In the genomic region with DNA sequence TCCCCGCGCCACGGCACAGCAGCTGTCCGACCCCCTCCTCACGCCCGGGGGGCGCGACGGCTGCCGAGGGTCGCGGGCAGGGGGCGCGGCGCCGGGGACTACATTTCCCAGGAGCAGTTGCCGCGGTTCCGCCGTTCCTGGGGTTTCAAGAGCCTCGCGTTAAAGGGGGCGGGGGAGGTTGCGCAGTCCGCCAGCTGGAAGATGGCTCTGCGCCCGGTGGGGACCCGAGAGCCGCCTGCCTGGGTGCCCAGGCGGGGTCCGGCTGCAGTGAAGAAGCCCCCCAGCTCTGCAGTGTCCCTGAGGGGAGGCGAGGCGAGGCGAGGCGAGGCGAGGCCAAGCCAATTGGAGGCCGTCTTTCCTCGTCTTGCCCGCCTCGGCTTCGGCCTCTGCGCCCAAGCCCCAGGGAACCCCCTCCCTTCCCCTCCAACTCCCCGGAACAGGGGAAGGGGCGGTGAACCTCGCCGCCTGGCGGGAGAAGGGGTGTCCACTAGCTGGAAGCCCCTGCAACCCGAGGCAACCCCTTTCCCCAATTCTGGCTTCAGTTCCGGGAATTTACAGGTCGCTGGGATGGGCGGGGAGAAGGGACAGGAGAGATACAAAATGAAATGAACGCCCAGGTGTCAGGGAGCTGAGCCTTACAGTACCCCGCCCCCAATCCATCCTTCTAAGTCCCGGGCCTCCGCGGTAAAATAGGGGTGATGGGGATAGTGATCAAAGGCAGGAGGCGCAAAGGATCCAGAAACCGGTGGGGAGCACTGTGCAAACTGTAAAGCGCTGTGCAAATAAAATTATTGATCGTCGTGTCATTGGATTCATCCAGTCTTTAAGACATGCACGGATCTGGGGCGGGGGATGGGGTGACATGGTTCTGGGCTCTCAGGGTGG, we compare ENCODE assay signal across 9 cellular contexts. TPM values are rescaled to one million over a fixed set of nuclear protein-coding genes. Genes with fewer than 3 reads are reported as not detected.
DNase-seq lines count a peak whose midpoint lies in the region; ATAC-seq and TF ChIP-seq lines count a peak whose summit lies in the region.
"Had no signal": no experiment of that assay in that cellular context is flagged by ENCODE, and none has a peak within 500 bp of the region (broad histone marks: within the 10 kb centered on the region; RNA-seq: fewer than 3 reads in every experiment).

No MANE protein-coding gene starts in this region.

- H3K4me1 ChIP-seq in BLaER1 (peaks cover 26% of the 10 kb centered on the region), GM23338 (ENCODE audit: insufficient read depth) (peaks cover 20% of the 10 kb centered on the region), left lung (peaks cover 11 to 53% of the 10 kb centered on the region in 2 donors), stomach (peaks cover 27 to 58% (median 55%) of the 10 kb centered on the region in 4 donors)

- peaks cover 26% of the 10 kb centered on the region for H3K4me1 Mint-ChIP-seq in GM23338

- no peak overlapping the region for H3K27ac Mint-ChIP-seq in GM23338

- peaks cover 20% of the 10 kb centered on the region for H3F3A ChIP-seq in GM23338 (replicated peaks; ENCODE audit: low read depth)

- TF ChIP-seq POLR2A in stomach (IDR thresholded peaks at IDR 0.05) = no peak

- TF ChIP-seq CTCF in GM23338 (conservative IDR thresholded peaks at IDR 0.05; ENCODE audit: low read depth in 2 of 2) (peak; percentile 1 to 28; a peak in 1 of 4 replicates), RWPE1 (conservative IDR thresholded peaks at IDR 0.05; ENCODE audit: low read depth) (no peak), coronary artery (IDR thresholded peaks at IDR 0.05) (no peak), left lung (IDR thresholded peaks at IDR 0.05) (no peak), stomach (IDR thresholded peaks at IDR 0.05) (no peak)

- CTCF ChIA-PET in RWPE1 (lab: Yijun Ruan, JAX) = interaction anchor here (0.6 kb wide), 1 partner anchor 28 kb away, joined by 6 read pairs; no protein-coding TSS in a partner anchor

- H3K27me3 Mint-ChIP-seq in GM23338 (ENCODE audit: insufficient read depth, low read depth, poor library complexity) = peaks cover 52% of the 10 kb centered on the region

- no peaks in the 10 kb centered on the region for H3K9me2 ChIP-seq in GM23338 (ENCODE audit: insufficient read depth)

- no peak overlapping the region for H3K27ac ChIP-seq in BLaER1
- no peak overlapping the region for H3K27ac ChIP-seq in GM23338 (ENCODE audit: low read depth)
- H3K27ac ChIP-seq in RWPE1 = peak overlapping the region; percentile 62
- H3K27ac ChIP-seq in coronary artery = peak overlapping the region in 1 of 2 donors; percentile 60
- H3K27ac ChIP-seq in left lung = peak overlapping the region; percentile 44 to 57
- H3K27ac ChIP-seq in stomach = peak overlapping the region; percentile 48 to 83 (median 72)

- DNase-seq in GM23338 (ENCODE audit: low spot score) (peak; percentile 90), RWPE1 (ENCODE audit: low spot score) (no peak), coronary artery (ENCODE audit: low spot score) (no peak), left lung (peak; percentile 64 to 86), stomach (peak; percentile 60)
- DNase-seq in effector CD4-positive, alpha-beta T cell = no peak

- H2AFZ ChIP-seq in GM23338 = peak overlapping the region; percentile 96

- intact Hi-C loops in left lung (cut with DNase I) (no loop called here), stomach (cut with DNase I; ENCODE audit: low total_unique reads) (no loop called here)

- H3K9me3 ChIP-seq in BLaER1 (peaks cover 8% of the 10 kb centered on the region; the same call in 1 of the 2 replicates), left lung (no peaks in the 10 kb centered on the region), stomach (no peaks in the 10 kb centered on the region)

- H3K4me3 ChIP-seq in BLaER1 = peak overlapping the region; percentile 74
- H3K4me3 ChIP-seq in GM23338 = peak overlapping the region; percentile 86
- peak overlapping the region; percentile 91 for H3K4me3 ChIP-seq in coronary artery
- peak overlapping the region; percentile 62 for H3K4me3 ChIP-seq in left lung
- H3K4me3 ChIP-seq in stomach = peak overlapping the region; percentile 44 to 65 (median 61)

- H3K4me2 ChIP-seq in BLaER1 = peak overlapping the region; percentile 96
- peak overlapping the region; percentile 100 for H3K4me2 ChIP-seq in GM23338

- H3K9ac ChIP-seq in BLaER1 = peak overlapping the region; percentile 50

- H3K79me2 ChIP-seq in GM23338 (replicated peaks; ENCODE audit: insufficient read depth) = 0 out of 2 replicates have a peak, but pooled peaks cover 6% of the 10 kb centered on the region

- H3K36me3 Mint-ChIP-seq in GM23338 (ENCODE audit: low read depth) = no peaks in the 10 kb centered on the region

- TF ChIP-seq EP300 in stomach (IDR thresholded peaks at IDR 0.05) = no peak

- H3K27me3 ChIP-seq in BLaER1 = peaks cover 64% of the 10 kb centered on the region
- H3K27me3 ChIP-seq in GM23338 (ENCODE audit: insufficient read depth) = peaks cover 70% of the 10 kb centered on the region
- peaks cover 0 to 58% of the 10 kb centered on the region in 2 donors for H3K27me3 ChIP-seq in left lung
- peaks cover 0 to 7% (median 0%) of the 10 kb centered on the region in 3 donors for H3K27me3 ChIP-seq in stomach

- no peaks in the 10 kb centered on the region for H3K36me3 ChIP-seq in BLaER1
- H3K36me3 ChIP-seq in GM23338 (ENCODE audit: insufficient read depth) = no peaks in the 10 kb centered on the region
- no peaks in the 10 kb centered on the region for H3K36me3 ChIP-seq in left lung
- H3K36me3 ChIP-seq in stomach = no peaks in the 10 kb centered on the region

- POLR2A ChIA-PET in RWPE1 (lab: Yijun Ruan, JAX; ENCODE audit: low non-redundant PET) = no interaction called here

- H4K20me1 ChIP-seq in BLaER1 (peaks cover 34% of the 10 kb centered on the region), GM23338 (replicated peaks; ENCODE audit: insufficient read depth) (no peaks in the 10 kb centered on the region)

- ATAC-seq in GM23338 = peak; percentile 70
- ATAC-seq in left lung = peak; percentile 48
- no peak for ATAC-seq in GM18868 (IDR thresholded peaks at IDR 0.05; ENCODE audit: unreplicated experiment)

- 1 to 5% (median 1%) methylated on average over 20 to 63 of the region's 63 CpGs for WGBS in stomach, 5 donors

- peak overlapping the region; percentile 86 for H3K4me3 Mint-ChIP-seq in GM23338

- no peaks in the 10 kb centered on the region; the same call in 2 of the 3 replicates for H3K9me3 Mint-ChIP-seq in GM23338

TF ChIP-seq in GM23338, 12 proteins besides CTCF, POLR2A, EP300 and RAD21 (continues in another document):
- no peak for TF ChIP-seq ZNF331 (CRISPR knock-in tag; IDR thresholded peaks at IDR 0.05; ENCODE audit: low read depth)
- TF ChIP-seq, protein P1, sequence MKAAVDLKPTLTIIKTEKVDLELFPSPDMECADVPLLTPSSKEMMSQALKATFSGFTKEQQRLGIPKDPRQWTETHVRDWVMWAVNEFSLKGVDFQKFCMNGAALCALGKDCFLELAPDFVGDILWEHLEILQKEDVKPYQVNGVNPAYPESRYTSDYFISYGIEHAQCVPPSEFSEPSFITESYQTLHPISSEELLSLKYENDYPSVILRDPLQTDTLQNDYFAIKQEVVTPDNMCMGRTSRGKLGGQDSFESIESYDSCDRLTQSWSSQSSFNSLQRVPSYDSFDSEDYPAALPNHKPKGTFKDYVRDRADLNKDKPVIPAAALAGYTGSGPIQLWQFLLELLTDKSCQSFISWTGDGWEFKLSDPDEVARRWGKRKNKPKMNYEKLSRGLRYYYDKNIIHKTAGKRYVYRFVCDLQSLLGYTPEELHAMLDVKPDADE (IDR thresholded peaks at IDR 0.05) = peak; percentile 71; the same call in 1 of the 2 replicates
- TF ChIP-seq ZNF114 (CRISPR knock-in tag; IDR thresholded peaks at IDR 0.05) = no peak

RNA-seq across cellular contexts. Expression of a gene that starts 5.2 kb away (rescaled TPM):
- total RNA-seq in GM23338 (2014; rRNA removed; shearing (Covaris generic)) = 61.3 and 87.3 TPM in 2 replicates
- 36.8 and 39.1 TPM in 2 replicates for polyA plus RNA-seq in GM23338 (2016; fragmentation: Nextera tagmentation; extraction: Ambion mirVana)
- 10 to 100 TPM; 12.6 to 16.7 TPM for total RNA-seq in left lung
- 100 to 1,000 TPM in 2 of 5 donors, 10 to 100 TPM in 1, under 1 TPM in 1, not detected in 1; 0.45 to 158 (median 60.4) TPM for total RNA-seq in stomach
- polyA plus RNA-seq in stomach = 10 to 100 TPM; 18.2 to 27.2 (median 23.4) TPM

RNA-seq across cellular contexts. Expression of a gene that starts 20.6 kb away (rescaled TPM):
- total RNA-seq in GM23338 (2014; rRNA removed; shearing (Covaris generic)) = 0.23 and 0.63 TPM in 2 replicates
- polyA plus RNA-seq in GM23338 (2016; fragmentation: Nextera tagmentation; extraction: Ambion mirVana) (0.36 TPM in 1 of 2 replicates, not detected in the other), stomach (not detected)
- total RNA-seq in left lung (not detected), stomach (not detected)
- total RNA-seq: LHCN-M2 had no signal

RNA-seq across cellular contexts. Expression of a gene that starts 41.6 kb away (rescaled TPM):
- 13.0 and 13.6 TPM in 2 replicates for total RNA-seq in GM23338 (2014; rRNA removed; shearing (Covaris generic))
- 14.0 and 14.1 TPM in 2 replicates for polyA plus RNA-seq in GM23338 (2016; fragmentation: Nextera tagmentation; extraction: Ambion mirVana)
- 10 to 100 TPM; 15.2 to 21.9 TPM for total RNA-seq in left lung
- 100 to 1,000 TPM in 1 of 5 donors, 10 to 100 TPM in 3, 1 to 10 TPM in 1; 6.8 to 210 (median 18.3) TPM for total RNA-seq in stomach
- polyA plus RNA-seq in stomach = 10 to 100 TPM; 12.5 to 19.0 (median 14.8) TPM

RNA-seq across cellular contexts. Expression of a gene that starts 46.7 kb away (rescaled TPM):
- total RNA-seq in GM23338 (2014; rRNA removed; shearing (Covaris generic)) = 420 and 459 TPM in 2 replicates
- polyA plus RNA-seq in GM23338 (2016; fragmentation: Nextera tagmentation; extraction: Ambion mirVana) (430 and 466 TPM in 2 replicates), stomach (100 to 1,000 TPM; 254 to 657 (median 378) TPM)
- total RNA-seq in left lung (100 to 1,000 TPM; 310 to 378 TPM), stomach (100 to 1,000 TPM; 271 to 452 (median 385) TPM)

Comparison
In these comparisons a context has a peak if more than half of its experiments do, and no peak if none do; other contexts are left out.
1. H3K27ac ChIP-seq: peak in RWPE1 (single experiment), left lung (2 of 2) and stomach (5 of 5); none in BLaER1 (single experiment) and GM23338 (single experiment).
2. DNase-seq: peak in GM23338 (single experiment), left lung (2 of 2) and stomach (single experiment); none in RWPE1 (single experiment), coronary artery (single experiment) and effector CD4-positive, alpha-beta T cell (single experiment).
3. CTCF ChIP-seq: peak in GM23338 (2 of 2); none in RWPE1 (single experiment), coronary artery (single experiment), left lung (0 of 2) and stomach (0 of 7).
4. Peak in every context shown above with its lines, with median percentiles within 50 percentile points of each other: H3K4me3 ChIP-seq.